In genomic region chr11:102704841-102705240, GRCh38 we compare ENCODE assay signal across 30 cellular contexts. TPM values are rescaled to one million over a fixed set of nuclear protein-coding genes. Genes with fewer than 3 reads are reported as not detected.
"Had no signal": no experiment of that assay in that cellular context is flagged by ENCODE, and none has a peak within 500 bp of the region (broad histone marks: within the 10 kb centered on the region; RNA-seq: fewer than 3 reads in every experiment).

No MANE protein-coding gene starts in this region.

- H3K36me3 Mint-ChIP-seq: activated naive CD8-positive, alpha-beta T cell; natural killer cell treated with Interleukin-12 subunit alpha and Interleukin-12 subunit beta and Interleukin-15 and Interleukin-18, amount 100 ng/mL, for 72 hours; WTC11 had no signal

- H3K9me3 ChIP-seq: gastrocnemius medialis, left lung, ovary, tibial artery had no signal

- H3K27ac ChIP-seq: coronary artery, epithelial cell of prostate, gastrocnemius medialis, left lung, ovary, tibial artery had no signal

- H3K36me3 ChIP-seq: gastrocnemius medialis, left lung, ovary, tibial artery had no signal

- DNase-seq: activated CD8-positive, alpha-beta memory T cell treated with anti-CD3 and anti-CD28 coated beads for 24 hours; activated CD8-positive, alpha-beta memory T cell treated with anti-CD3 and anti-CD28 coated beads, Interleukin-2, amount 50 U/mL, for 4 hours; activated naive CD4-positive, alpha-beta T cell; activated T-cell treated with anti-CD3 and anti-CD28 coated beads, Interleukin-2, amount 50 U/mL, for 24 hours; cerebellar nuclear complex; endodermal cell; gastrocnemius medialis; hippocampal formation; kidney glomerular epithelial cell; left lung; midbrain; ovary; right cardiac atrium; stimulated activated CD4-positive, alpha-beta T cell treated with anti-CD3 and anti-CD28 coated beads, Interleukin-12 subunit alpha, Interleukin-12 subunit beta, amount 100 ng/mL, for 4 hours; stimulated activated CD4-positive, alpha-beta T cell treated with anti-CD3 and anti-CD28 coated beads, Interleukin-4, amount 100 ng/mL, for 4 hours; stimulated activated naive CD8-positive, alpha-beta T cell treated with anti-CD3 and anti-CD28 coated beads, Interleukin-15, Interleukin-2, amounts not matched to agents 100 U/mL and 50 U/mL, for 24 hours; substantia nigra; T1000; tibial artery had no signal

- H3K27ac Mint-ChIP-seq: activated naive CD8-positive, alpha-beta T cell; activated T-cell treated with anti-CD3 and anti-CD28 coated beads, Interleukin-2, amount 50 U/mL, for 24 hours; activated T-helper 2 cell treated with anti-CD3 and anti-CD28 coated beads, Interferon-gamma antibody, Interleukin-2, Interleukin-4, amounts not matched to agents 10 μg/mL and 5 μg/mL and 100 μg/mL, durations not matched to agents 14 hours and 24 hours and 36 hours; endodermal cell; natural killer cell treated with Interleukin-12 subunit alpha and Interleukin-12 subunit beta and Interleukin-15 and Interleukin-18, amount 100 ng/mL, for 72 hours; T-helper 1 cell treated with Interleukin-12 subunit alpha and Interleukin-12 subunit beta and Interleukin-4 antibody, amounts not matched to agents 30 μg/mL and 1 μg/mL, for 36 hours; WTC11 had no signal

- H3K27me3 ChIP-seq: gastrocnemius medialis, left lung, ovary had no signal

- H3K4me1 Mint-ChIP-seq: endodermal cell, WTC11 had no signal

- H3K4me3 Mint-ChIP-seq: activated naive CD8-positive, alpha-beta T cell; activated T-cell treated with anti-CD3 and anti-CD28 coated beads, Interleukin-2, amount 50 U/mL, for 24 hours; endodermal cell; natural killer cell treated with Interleukin-12 subunit alpha and Interleukin-12 subunit beta and Interleukin-15 and Interleukin-18, amount 100 ng/mL, for 72 hours; T-helper 1 cell treated with Interleukin-12 subunit alpha and Interleukin-12 subunit beta and Interleukin-4 antibody, amounts not matched to agents 30 μg/mL and 1 μg/mL, for 36 hours; WTC11 had no signal

- ATAC-seq: gastrocnemius medialis; left lung; natural killer cell treated with Interleukin-12 subunit alpha and Interleukin-12 subunit beta and Interleukin-15 and Interleukin-18, amount 100 ng/mL, for 72 hours; right cardiac atrium; stimulated activated naive CD8-positive, alpha-beta T cell treated with anti-CD3 and anti-CD28 coated beads, Interleukin-15, Interleukin-2, amounts not matched to agents 100 U/mL and 50 U/mL, for 24 hours; WTC11 had no signal

- H3K4me3 ChIP-seq: coronary artery, left lung, lung, ovary, tibial artery had no signal

- H3K4me1 ChIP-seq: gastrocnemius medialis, tibial artery had no signal

- H3K9me3 Mint-ChIP-seq: activated T-cell treated with anti-CD3 and anti-CD28 coated beads, Interleukin-2, amount 50 U/mL, for 24 hours; activated T-helper 2 cell treated with anti-CD3 and anti-CD28 coated beads, Interferon-gamma antibody, Interleukin-2, Interleukin-4, amounts not matched to agents 10 μg/mL and 5 μg/mL and 100 μg/mL, durations not matched to agents 14 hours and 24 hours and 36 hours; endodermal cell; natural killer cell treated with Interleukin-12 subunit alpha and Interleukin-12 subunit beta and Interleukin-15 and Interleukin-18, amount 100 ng/mL, for 72 hours; T-helper 1 cell treated with Interleukin-12 subunit alpha and Interleukin-12 subunit beta and Interleukin-4 antibody, amounts not matched to agents 30 μg/mL and 1 μg/mL, for 36 hours; WTC11 had no signal

- FAIRE-seq: bronchial epithelial cell had no signal

RNA-seq across cellular contexts. Expression of gene MMP27, which starts 0.7 kb away (rescaled TPM):
- total RNA-seq: activated T-helper 2 cell treated with anti-CD3 and anti-CD28 coated beads, Interferon-gamma antibody, Interleukin-2, Interleukin-4, amounts not matched to agents 10 μg/mL and 5 μg/mL and 100 μg/mL, durations not matched to agents 14 hours and 24 hours and 36 hours; bronchial epithelial cell; endodermal cell; gastrocnemius medialis; left lung; lung; natural killer cell treated with Interleukin-12 subunit alpha and Interleukin-12 subunit beta and Interleukin-15 and Interleukin-18, amount 100 ng/mL, for 72 hours; ovary; pulmonary artery endothelial cell; right cardiac atrium; ureter; WTC11 had no signal
- polyA plus RNA-seq: right cardiac atrium had no signal

RNA-seq across cellular contexts. Expression of gene MMP8, which starts 19.9 kb away (rescaled TPM):
- total RNA-seq: activated T-helper 2 cell treated with anti-CD3 and anti-CD28 coated beads, Interferon-gamma antibody, Interleukin-2, Interleukin-4, amounts not matched to agents 10 μg/mL and 5 μg/mL and 100 μg/mL, durations not matched to agents 14 hours and 24 hours and 36 hours; bronchial epithelial cell; endodermal cell; natural killer cell treated with Interleukin-12 subunit alpha and Interleukin-12 subunit beta and Interleukin-15 and Interleukin-18, amount 100 ng/mL, for 72 hours; ovary; pulmonary artery endothelial cell; ureter; WTC11 had no signal
